ENCODE assay signal across 23 cellular contexts in genomic region chr16:67540756-67541155, GRCh38. TPM values are rescaled to one million over a fixed set of nuclear protein-coding genes. Genes with fewer than 3 reads are reported as not detected.
DNase-seq lines count a peak whose midpoint lies in the region; ATAC-seq, FAIRE-seq and TF ChIP-seq lines count a peak whose summit lies in the region.
"Had no signal": no experiment of that assay in that cellular context is flagged by ENCODE, and none has a peak within 500 bp of the region (broad histone marks: within the 10 kb centered on the region; RNA-seq: fewer than 3 reads in every experiment).

No MANE protein-coding gene starts in this region.

- H3K4me3 Mint-ChIP-seq in T-helper 1 cell treated with Interleukin-12 subunit alpha and Interleukin-12 subunit beta and Interleukin-4 antibody, amounts not matched to agents 30 μg/mL and 1 μg/mL, for 36 hours = peak overlapping the region; percentile 15
- H3K4me3 Mint-ChIP-seq in effector memory CD8-positive, alpha-beta T cell = no peak overlapping the region
- H3K4me3 Mint-ChIP-seq in neural crest cell = peak overlapping the region; percentile 6
- H3K4me3 Mint-ChIP-seq: activated CD4-positive, alpha-beta T cell treated with anti-CD3 and anti-CD28 coated beads, Interleukin-2, amount 10 ng/mL, durations not matched to agents 24 days and 14 days; activated naive CD8-positive, alpha-beta T cell treated with anti-CD3 and anti-CD28 coated beads, Interleukin-2, amount 10 ng/mL, durations not matched to agents 7 days and 5 days had no signal

- no peak for DNase-seq in T-helper 1 cell
- DNase-seq in HTR-8/SVneo (ENCODE audit: insufficient read length, low spot score) = no peak
- no peak for DNase-seq in effector memory CD8-positive, alpha-beta T cell
- no peak for DNase-seq in neural crest cell (ENCODE audit: low read depth, low spot score)
- no peak for DNase-seq in D341Med (ENCODE audit: low spot score)
- DNase-seq: activated CD4-positive, alpha-beta T cell treated with anti-CD3 and anti-CD28 coated beads, Interleukin-2, amount 10 ng/mL, durations not matched to agents 24 days and 14 days; activated naive CD8-positive, alpha-beta T cell treated with anti-CD3 and anti-CD28 coated beads, Interleukin-2, amount 10 ng/mL, durations not matched to agents 7 days and 5 days; Caco-2; effector CD4-positive, alpha-beta T cell; foreskin keratinocyte; Kasumi-1; NCI-H1694 treated with DMSO at 0.1 percent for 48 hours; NCI-H2171; NCI-H524; Peyer's patch had no signal

- TF ChIP-seq CTCF in neural crest cell (conservative IDR thresholded peaks at IDR 0.05) = no peak

- H3K27ac Mint-ChIP-seq in T-helper 1 cell treated with Interleukin-12 subunit alpha and Interleukin-12 subunit beta and Interleukin-4 antibody, amounts not matched to agents 30 μg/mL and 1 μg/mL, for 36 hours = peak overlapping the region; percentile 12
- peak overlapping the region; percentile 5 to 12 for H3K27ac Mint-ChIP-seq in effector memory CD8-positive, alpha-beta T cell
- no peak overlapping the region for H3K27ac Mint-ChIP-seq in neural crest cell (ENCODE audit: unreplicated experiment)
- H3K27ac Mint-ChIP-seq: activated CD4-positive, alpha-beta T cell treated with anti-CD3 and anti-CD28 coated beads, Interleukin-2, amount 10 ng/mL, durations not matched to agents 24 days and 14 days; activated naive CD8-positive, alpha-beta T cell treated with anti-CD3 and anti-CD28 coated beads, Interleukin-2, amount 10 ng/mL, durations not matched to agents 7 days and 5 days; progenitor cell of endocrine pancreas had no signal

- H3K27me3 Mint-ChIP-seq in T-helper 1 cell treated with Interleukin-12 subunit alpha and Interleukin-12 subunit beta and Interleukin-4 antibody, amounts not matched to agents 30 μg/mL and 1 μg/mL, for 36 hours (ENCODE audit: low read depth) = peaks cover 15% of the 10 kb centered on the region
- H3K27me3 Mint-ChIP-seq in effector memory CD8-positive, alpha-beta T cell = no peaks in the 10 kb centered on the region
- H3K27me3 Mint-ChIP-seq in neural crest cell (ENCODE audit: low read depth) = peaks cover 25% of the 10 kb centered on the region

- ATAC-seq in effector memory CD8-positive, alpha-beta T cell (replicated peaks) = no peak
- no peak for ATAC-seq in HG03139 (IDR thresholded peaks at IDR 0.05; ENCODE audit: unreplicated experiment)
- no peak for ATAC-seq in esophagus mucosa

- peak; percentile 49 for FAIRE-seq in HTR-8/SVneo (lab: Jason Lieb, UNC)
- FAIRE-seq: H1 had no signal

- H3K4me1 Mint-ChIP-seq in T-helper 1 cell treated with Interleukin-12 subunit alpha and Interleukin-12 subunit beta and Interleukin-4 antibody, amounts not matched to agents 30 μg/mL and 1 μg/mL, for 36 hours (ENCODE audit: low read depth) = peaks cover 27% of the 10 kb centered on the region
- H3K4me1 Mint-ChIP-seq in effector memory CD8-positive, alpha-beta T cell (ENCODE audit: low read depth in 2 of 2) = peaks cover 35 to 40% of the 10 kb centered on the region in 2 donors
- peaks cover 29% of the 10 kb centered on the region for H3K4me1 Mint-ChIP-seq in neural crest cell

- H3K9me3 Mint-ChIP-seq in T-helper 1 cell treated with Interleukin-12 subunit alpha and Interleukin-12 subunit beta and Interleukin-4 antibody, amounts not matched to agents 30 μg/mL and 1 μg/mL, for 36 hours = no peaks in the 10 kb centered on the region
- H3K9me3 Mint-ChIP-seq in effector memory CD8-positive, alpha-beta T cell = no peaks in the 10 kb centered on the region
- no peaks in the 10 kb centered on the region for H3K9me3 Mint-ChIP-seq in neural crest cell
- H3K9me3 Mint-ChIP-seq: activated CD4-positive, alpha-beta T cell treated with anti-CD3 and anti-CD28 coated beads, Interleukin-2, amount 10 ng/mL, durations not matched to agents 24 days and 14 days; activated naive CD8-positive, alpha-beta T cell treated with anti-CD3 and anti-CD28 coated beads, Interleukin-2, amount 10 ng/mL, durations not matched to agents 7 days and 5 days had no signal

- H3K36me3 Mint-ChIP-seq in T-helper 1 cell treated with Interleukin-12 subunit alpha and Interleukin-12 subunit beta and Interleukin-4 antibody, amounts not matched to agents 30 μg/mL and 1 μg/mL, for 36 hours (ENCODE audit: low read depth) = peaks cover 34% of the 10 kb centered on the region
- peaks cover 35% of the 10 kb centered on the region for H3K36me3 Mint-ChIP-seq in effector memory CD8-positive, alpha-beta T cell (ENCODE audit: insufficient read depth)
- H3K36me3 Mint-ChIP-seq in neural crest cell (ENCODE audit: low read depth) = peaks cover 10% of the 10 kb centered on the region

RNA-seq across cellular contexts. Expression of gene RIPOR1, which starts 12.1 kb away (rescaled TPM):
- 60.6 and 65.7 TPM in 2 replicates for total RNA-seq in neural crest cell
- 14.3 TPM for total RNA-seq in esophagus mucosa

RNA-seq across cellular contexts. Expression of gene CTCF, which starts 21.6 kb away (rescaled TPM):
- total RNA-seq in neural crest cell (78.8 and 79.8 TPM in 2 replicates), esophagus mucosa (28.3 TPM)

RNA-seq across cellular contexts. Expression of gene AGRP, which starts 57.4 kb away (rescaled TPM):
- total RNA-seq in neural crest cell = not detected in 2 replicates
- total RNA-seq in esophagus mucosa = not detected
- total RNA-seq: activated CD4-positive, alpha-beta T cell treated with anti-CD3 and anti-CD28 coated beads, Interleukin-2, amount 10 ng/mL, durations not matched to agents 24 days and 14 days; activated naive CD8-positive, alpha-beta T cell treated with anti-CD3 and anti-CD28 coated beads, Interleukin-2, amount 10 ng/mL, durations not matched to agents 7 days and 5 days; Caco-2; foreskin keratinocyte; H1; HT1080; Peyer's patch; progenitor cell of endocrine pancreas; SJCRH30; transverse colon had no signal

RNA-seq across cellular contexts. Expression of gene ATP6V0D1, which starts 59.8 kb away (rescaled TPM):
- total RNA-seq in neural crest cell = 54.7 and 55.4 TPM in 2 replicates
- total RNA-seq in esophagus mucosa = 80.9 TPM

Comparison
In these comparisons a context has a peak if more than half of its experiments do, and no peak if none do; other contexts are left out.
1. H3K4me3 Mint-ChIP-seq: peak in T-helper 1 cell treated with Interleukin-12 subunit alpha and Interleukin-12 subunit beta and Interleukin-4 antibody, amounts not matched to agents 30 μg/mL and 1 μg/mL, for 36 hours (single experiment) and neural crest cell (single experiment); none in effector memory CD8-positive, alpha-beta T cell (0 of 2).